23 cellular contexts compared by ENCODE assay signal in the genomic region with DNA sequence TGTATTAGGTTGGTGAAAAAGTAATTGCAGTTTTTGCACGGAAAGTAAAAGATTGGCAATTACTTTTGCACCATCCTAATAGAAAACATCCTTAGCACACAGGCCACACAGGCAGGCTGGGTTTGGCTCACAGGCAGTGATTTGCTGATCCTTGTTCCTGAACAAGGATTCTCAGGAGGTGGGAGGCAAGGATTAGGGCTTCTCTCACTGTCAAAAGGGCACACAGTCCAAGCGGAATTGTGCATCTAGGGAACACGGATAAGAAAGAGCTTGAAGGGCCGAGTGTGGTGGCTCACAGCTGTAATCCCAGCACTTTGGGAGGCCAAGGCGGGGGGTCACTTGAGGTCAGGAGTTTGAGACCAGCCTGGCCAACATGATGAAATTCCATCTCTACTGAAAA.
"Had no signal": no experiment of that assay in that cellular context is flagged by ENCODE, and none has a peak within 500 bp of the region (broad histone marks: within the 10 kb centered on the region; RNA-seq: fewer than 3 reads in every experiment).

No MANE protein-coding gene starts in this region.

- H3K27me3 ChIP-seq: adrenal gland, body of pancreas, colonic mucosa had no signal

- H3K4me1 Mint-ChIP-seq: activated naive CD4-positive, alpha-beta T cell treated with anti-CD3 and anti-CD28 coated beads, Interleukin-2, amount 50 U/mL, for 24 hours; activated naive CD8-positive, alpha-beta T cell treated with anti-CD3 and anti-CD28 coated beads for 36 hours; activated naive CD8-positive, alpha-beta T cell treated with anti-CD3 and anti-CD28 coated beads, Interleukin-2, amount 50 U/mL, for 24 hours; activated T-helper 17 cell treated with anti-CD3 and anti-CD28 coated beads, Interleukin-2, amount 50 U/mL, for 72 hours; endodermal cell; WTC11 had no signal

- H3K27ac Mint-ChIP-seq: activated CD8-positive, alpha-beta T cell treated with anti-CD3 and anti-CD28 coated beads for 36 hours; activated naive CD4-positive, alpha-beta T cell treated with anti-CD3 and anti-CD28 coated beads for 36 hours; activated naive CD4-positive, alpha-beta T cell treated with anti-CD3 and anti-CD28 coated beads, Interleukin-2, amount 50 U/mL, for 24 hours; activated naive CD8-positive, alpha-beta T cell treated with anti-CD3 and anti-CD28 coated beads for 36 hours; activated naive CD8-positive, alpha-beta T cell treated with anti-CD3 and anti-CD28 coated beads, Interleukin-2, amount 50 U/mL, for 24 hours; activated T-helper 17 cell treated with anti-CD3 and anti-CD28 coated beads, Interleukin-2, amount 50 U/mL, for 72 hours; endodermal cell; WTC11 had no signal

- H3K4me3 Mint-ChIP-seq: activated CD8-positive, alpha-beta T cell treated with anti-CD3 and anti-CD28 coated beads for 36 hours; activated naive CD4-positive, alpha-beta T cell treated with anti-CD3 and anti-CD28 coated beads for 36 hours; activated naive CD4-positive, alpha-beta T cell treated with anti-CD3 and anti-CD28 coated beads, Interleukin-2, amount 50 U/mL, for 24 hours; activated naive CD8-positive, alpha-beta T cell treated with anti-CD3 and anti-CD28 coated beads for 36 hours; activated naive CD8-positive, alpha-beta T cell treated with anti-CD3 and anti-CD28 coated beads, Interleukin-2, amount 50 U/mL, for 24 hours; activated T-cell treated with anti-CD3 and anti-CD28 coated beads, Interleukin-2, amount 50 U/mL, for 4 hours; activated T-helper 17 cell treated with anti-CD3 and anti-CD28 coated beads, Interleukin-2, amount 50 U/mL, for 72 hours; endodermal cell; WTC11 had no signal

- H3K4me3 ChIP-seq: adrenal gland, body of pancreas, colonic mucosa had no signal

- H3K9me3 ChIP-seq: adrenal gland, colonic mucosa had no signal

- H3K36me3 ChIP-seq: adrenal gland, colonic mucosa had no signal

- H3K4me1 ChIP-seq: adrenal gland, body of pancreas, colonic mucosa had no signal

- H3K27ac ChIP-seq: adrenal gland, body of pancreas, colonic mucosa, VCaP had no signal

- H3K27me3 Mint-ChIP-seq: activated CD8-positive, alpha-beta T cell treated with anti-CD3 and anti-CD28 coated beads for 36 hours; activated naive CD8-positive, alpha-beta T cell treated with anti-CD3 and anti-CD28 coated beads, Interleukin-2, amount 50 U/mL, for 24 hours had no signal

- DNase-seq: activated CD4-positive, alpha-beta T cell treated with anti-CD3 and anti-CD28 coated beads for 48 hours; activated CD4-positive, alpha-beta T cell treated with anti-CD3 and anti-CD28 coated beads, Interleukin-2, amount 50 U/mL, for 1 hour; activated CD4-positive, alpha-beta T cell treated with anti-CD3 and anti-CD28 coated beads, Interleukin-2, amount 50 U/mL, for 48 hours; activated CD8-positive, alpha-beta memory T cell treated with anti-CD3 and anti-CD28 coated beads for 24 hours; activated CD8-positive, alpha-beta T cell treated with anti-CD3 and anti-CD28 coated beads for 36 hours; activated effector memory CD4-positive, alpha-beta T cell treated with anti-CD3 and anti-CD28 coated beads, Interleukin-2, amount 50 U/mL, for 16 hours; activated naive CD4-positive, alpha-beta T cell treated with anti-CD3 and anti-CD28 coated beads for 36 hours; activated naive CD8-positive, alpha-beta T cell treated with anti-CD3 and anti-CD28 coated beads for 36 hours; activated naive CD8-positive, alpha-beta T cell treated with anti-CD3 and anti-CD28 coated beads, Interleukin-2, amount 50 U/mL, for 24 hours; activated T-cell treated with anti-CD3 and anti-CD28 coated beads, Interleukin-2, amount 50 U/mL, for 4 hours; adrenal gland; amygdala; aorta; body of pancreas; caudate nucleus; colonic mucosa; effector memory CD4-positive, alpha-beta T cell; endodermal cell; T-helper 2 cell had no signal

- H3K36me3 Mint-ChIP-seq: activated naive CD4-positive, alpha-beta T cell treated with anti-CD3 and anti-CD28 coated beads, Interleukin-2, amount 50 U/mL, for 24 hours; activated naive CD8-positive, alpha-beta T cell treated with anti-CD3 and anti-CD28 coated beads for 36 hours; WTC11 had no signal

- H3K9me3 Mint-ChIP-seq: endodermal cell had no signal
